ENCODE assay signal across 14 cellular contexts in the genomic region with DNA sequence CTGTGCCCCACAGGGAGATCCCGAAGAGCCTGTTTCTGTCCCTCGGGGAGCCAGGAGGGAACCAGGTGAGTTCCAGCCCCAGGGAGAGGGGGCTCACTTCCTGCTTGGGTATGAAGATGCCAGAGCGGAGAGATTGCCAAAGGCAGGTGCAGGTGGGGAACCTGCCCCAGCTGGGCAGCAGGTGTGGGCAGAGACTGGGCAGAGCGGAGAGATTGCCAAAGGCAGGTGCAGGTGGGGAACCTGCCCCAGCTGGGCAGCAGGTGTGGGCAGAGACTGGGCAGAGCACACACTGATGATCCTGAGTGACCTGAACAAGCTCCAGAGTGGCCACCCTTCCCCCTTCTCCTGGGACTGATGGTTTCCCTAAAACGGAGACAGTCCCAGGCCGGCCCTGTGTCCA. TPM values are rescaled to one million over a fixed set of nuclear protein-coding genes. Genes with fewer than 3 reads are reported as not detected.
DNase-seq lines count a peak whose midpoint lies in the region; ATAC-seq and TF ChIP-seq lines count a peak whose summit lies in the region.
"Not testable (repeated sequence)": the region's sequence is repeated elsewhere in the genome, so short reads cannot be mapped to it uniquely, and the experiment has no call there.
"Had no signal": no experiment of that assay in that cellular context is flagged by ENCODE, and none has a peak within 500 bp of the region (broad histone marks: within the 10 kb centered on the region; RNA-seq: fewer than 3 reads in every experiment).

No MANE protein-coding gene starts in this region.

- TF ChIP-seq CTCF in WTC11 (IDR thresholded peaks at IDR 0.05); heart left ventricle (IDR thresholded peaks at IDR 0.05); liver (IDR thresholded peaks at IDR 0.05; ENCODE audit: low read depth, low read length, missing input control); gastrocnemius medialis (IDR thresholded peaks at IDR 0.05 in 4 of 5, conservative IDR thresholded peaks at IDR 0.05 in 1 of 5): not testable (repeated sequence)

- H3K27ac Mint-ChIP-seq in WTC11: peak overlapping the region; percentile 49; the same call in 1 of the 2 replicates

- CTCF ChIA-PET in WTC11 (lab: Charles Lee): interaction anchor here (1.3 to 1.7 kb wide), 2 partner anchors 13 to 16 kb away, joined by 3 to 8 read pairs; no protein-coding TSS in a partner anchor

- H3K4me3 ChIP-seq in heart left ventricle (peak overlapping the region; percentile 38 to 62 (median 56)), gastrocnemius medialis (peak overlapping the region in 1 of 4 donors; percentile 17)
- not testable (repeated sequence) for H3K4me3 ChIP-seq in liver (ENCODE audit: low read depth in 1 of 3, low read length in 3 of 3)

- in situ Hi-C loops in gastrocnemius medialis (cut with MboI; ENCODE audit: low sequenced_read_pairs in 4 of 4): not testable (repeated sequence)

- not testable (repeated sequence) for H3K36me3 ChIP-seq in heart left ventricle; liver (ENCODE audit: control insufficient read depth in 4 of 4, insufficient read depth in 3 of 4, low read depth in 1 of 4, low read length in 3 of 4); gastrocnemius medialis

- TF ChIP-seq RAD21 in liver (IDR thresholded peaks at IDR 0.05): not testable (repeated sequence)

- not testable (repeated sequence) for ATAC-seq in WTC11, heart left ventricle
- peak in 1 of 2 donors; percentile 7 for ATAC-seq in gastrocnemius medialis

- H3K27me3 ChIP-seq in heart left ventricle: peaks cover 0 to 28% (median 0%) of the 10 kb centered on the region in 9 donors
- not testable (repeated sequence) for H3K27me3 ChIP-seq in liver (ENCODE audit: control insufficient read depth in 4 of 4, insufficient read depth in 4 of 4, low read length in 3 of 4); gastrocnemius medialis

- H3K36me3 Mint-ChIP-seq in WTC11: not testable (repeated sequence)

- H3K27ac ChIP-seq in heart left ventricle: peak overlapping the region; percentile 81 to 98 (median 91)
- H3K27ac ChIP-seq in liver (ENCODE audit: low read depth in 1 of 2, low read length in 2 of 2): peak overlapping the region; percentile 43 to 57
- peak overlapping the region in 3 of 4 donors; percentile 34 to 90 (median 37) for H3K27ac ChIP-seq in gastrocnemius medialis

- intact Hi-C loops in heart left ventricle (cut with DNase I): loop anchor here in 4 of 10 donors (10.0 kb wide), 3 partner anchors 135 to 1025 kb away; a partner anchor contains a TSS
- intact Hi-C loops in gastrocnemius medialis (cut with DNase I; ENCODE audit: low total_unique reads): not testable (repeated sequence)

- peaks cover 0 to 63% (median 25%) of the 10 kb centered on the region in 12 donors for H3K4me1 ChIP-seq in heart left ventricle
- H3K4me1 ChIP-seq in liver (ENCODE audit: control insufficient read depth in 4 of 4, insufficient read depth in 4 of 4, low read length in 3 of 4): peaks cover 9 to 65% (median 53%) of the 10 kb centered on the region in 4 donors
- peaks cover 53 to 58% of the 10 kb centered on the region in 2 donors for H3K4me1 ChIP-seq in gastrocnemius medialis

- 52 to 79% (median 59%) methylated on average over 4 to 6 of the region's 6 CpGs for WGBS in heart left ventricle, 4 donors
- WGBS in liver: 74% methylated on average over 6 of the region's 6 CpGs

- POLR2A ChIA-PET in WTC11 (lab: Charles Lee): not testable (repeated sequence)

- TF ChIP-seq POLR2A in heart left ventricle (IDR thresholded peaks at IDR 0.05): peak in 1 of 2 donors; percentile 4
- TF ChIP-seq POLR2A in gastrocnemius medialis (IDR thresholded peaks at IDR 0.05): not testable (repeated sequence)

- not testable (repeated sequence) for H3K9ac ChIP-seq in liver (ENCODE audit: low read depth in 1 of 2, low read length in 2 of 2)

- not testable (repeated sequence) for H3K4me1 Mint-ChIP-seq in WTC11

- not testable (repeated sequence) for H3K27me3 Mint-ChIP-seq in WTC11 (ENCODE audit: low read depth)

- not testable (repeated sequence) for H3K9me3 ChIP-seq in heart left ventricle; liver (ENCODE audit: control insufficient read depth in 4 of 4, low read length in 3 of 4); gastrocnemius medialis

- H3K4me3 Mint-ChIP-seq in WTC11: not testable (repeated sequence)

- peak; percentile 82 for DNase-seq in DMS79 treated with DMSO at 0.1 percent for 48 hours (lab: John Stamatoyannopoulos, UW)
- peak; percentile 35 for DNase-seq in NCI-H2107 treated with DMSO at 0.1 percent for 48 hours (lab: John Stamatoyannopoulos, UW; ENCODE audit: unreplicated experiment)
- DNase-seq in NCI-H69 (lab: John Stamatoyannopoulos, UW): peak; percentile 49
- not testable (repeated sequence) for DNase-seq in WTC11 (ENCODE audit: low spot score); heart left ventricle; gastrocnemius medialis

- H3K9me3 Mint-ChIP-seq in WTC11: not testable (repeated sequence)

RNA-seq across cellular contexts. Expression of a gene that starts 0.4 kb away (rescaled TPM):
- not detected in 3 replicates for total RNA-seq in WTC11 (2021)
- total RNA-seq in heart left ventricle: 100 to 1,000 TPM in 2 of 9 donors, 10 to 100 TPM in 7; 25.5 to 170 (median 75.3) TPM
- 100 to 1,000 TPM in 1 of 2 donors, 10 to 100 TPM in 1; 11.1 to 121 TPM for polyA plus RNA-seq in heart left ventricle
- total RNA-seq in liver: 1 to 10 TPM in 1 of 2 donors, under 1 TPM in 1; 0.09 to 2.8 TPM
- 1 to 10 TPM; 3.0 to 4.0 TPM for polyA plus RNA-seq in liver
- total RNA-seq in gastrocnemius medialis: 1 to 10 TPM in 1 of 4 donors, under 1 TPM in 3; 0.16 to 1.5 (median 0.25) TPM
- total RNA-seq: Caco-2; CD4-positive, alpha-beta memory T cell; H1; LHCN-M2; MCF 10A had no signal
- polyA plus RNA-seq: A549; CD4-positive, alpha-beta memory T cell; H1; SK-N-SH had no signal

RNA-seq across cellular contexts. Expression of a gene that starts 24.6 kb away (rescaled TPM):
- total RNA-seq in WTC11 (2021) (2.4 to 3.9 TPM (median 3.6 TPM) in 3 replicates), heart left ventricle (1 to 10 TPM in 1 of 9 donors, under 1 TPM in 4, not detected in 4; 0.25 to 1.1 (median 0.40) TPM), liver (under 1 TPM in 1 of 2 donors, not detected in 1; 0.37 TPM), gastrocnemius medialis (not detected)
- polyA plus RNA-seq in heart left ventricle (under 1 TPM; 0.15 to 0.61 TPM), liver (under 1 TPM in 1 of 2 donors, not detected in 1; 0.12 TPM)
- total RNA-seq: Caco-2; CD4-positive, alpha-beta memory T cell; LHCN-M2; MCF 10A had no signal
- polyA plus RNA-seq: CD4-positive, alpha-beta memory T cell had no signal

Comparison
In these comparisons a context has a peak if more than half of its experiments do, and no peak if none do; other contexts are left out.
1. H3K27ac ChIP-seq: peak in every context shown above with its lines; median percentile 91 in heart left ventricle; 50 in liver; 37 in gastrocnemius medialis.
2. RNA of a gene that starts 0.4 kb away (total RNA-seq): 25.5 to 170 TPM in heart left ventricle; 0.09 to 2.8 TPM in liver, 0.16 to 1.5 TPM in gastrocnemius medialis and not detected in WTC11; every median in the first group is over 4 times any median in the second.